Comparison of ENCODE assay signal across 1 cellular context in genomic region chr2:147925886-147926285, GRCh38.
TF ChIP-seq lines count a peak whose summit lies in the region.

No MANE protein-coding gene starts in this region.

TF ChIP-seq in IMR-90, 13 proteins besides CTCF, POLR2A, EP300 and RAD21:
- no peak for TF ChIP-seq RFX5 (IDR thresholded peaks at IDR 0.05; ENCODE audit: low read depth, low read length)
- TF ChIP-seq CEBPB (IDR thresholded peaks at IDR 0.05; ENCODE audit: low read depth, low read length) = no peak
- TF ChIP-seq RCOR1 (IDR thresholded peaks at IDR 0.05; ENCODE audit: insufficient replicate concordance, low read length) = no peak
- no peak for TF ChIP-seq NFE2L2 (IDR thresholded peaks at IDR 0.05; ENCODE audit: low read depth, low read length)
- no peak for TF ChIP-seq CHD1 (IDR thresholded peaks at IDR 0.05; ENCODE audit: low read depth, low read length)
- no peak for TF ChIP-seq FOS (IDR thresholded peaks at IDR 0.05; ENCODE audit: low read depth, low read length)
- TF ChIP-seq, protein P1, sequence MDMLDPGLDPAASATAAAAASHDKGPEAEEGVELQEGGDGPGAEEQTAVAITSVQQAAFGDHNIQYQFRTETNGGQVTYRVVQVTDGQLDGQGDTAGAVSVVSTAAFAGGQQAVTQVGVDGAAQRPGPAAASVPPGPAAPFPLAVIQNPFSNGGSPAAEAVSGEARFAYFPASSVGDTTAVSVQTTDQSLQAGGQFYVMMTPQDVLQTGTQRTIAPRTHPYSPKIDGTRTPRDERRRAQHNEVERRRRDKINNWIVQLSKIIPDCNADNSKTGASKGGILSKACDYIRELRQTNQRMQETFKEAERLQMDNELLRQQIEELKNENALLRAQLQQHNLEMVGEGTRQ (IDR thresholded peaks at IDR 0.05; ENCODE audit: low read depth, low read length) = no peak
- TF ChIP-seq MXI1 (IDR thresholded peaks at IDR 0.05; ENCODE audit: borderline replicate concordance, low read depth, low read length) = no peak
- TF ChIP-seq MAZ (IDR thresholded peaks at IDR 0.05; ENCODE audit: borderline replicate concordance, low read depth, low read length) = no peak
- no peak for TF ChIP-seq SMC3 (IDR thresholded peaks at IDR 0.05; ENCODE audit: low read depth, low read length)
- no peak for TF ChIP-seq MAFK (IDR thresholded peaks at IDR 0.05; ENCODE audit: low read depth, low read length)
- no peak for TF ChIP-seq BHLHE40 (IDR thresholded peaks at IDR 0.05; ENCODE audit: low read depth, low read length)
- TF ChIP-seq, protein P2, sequence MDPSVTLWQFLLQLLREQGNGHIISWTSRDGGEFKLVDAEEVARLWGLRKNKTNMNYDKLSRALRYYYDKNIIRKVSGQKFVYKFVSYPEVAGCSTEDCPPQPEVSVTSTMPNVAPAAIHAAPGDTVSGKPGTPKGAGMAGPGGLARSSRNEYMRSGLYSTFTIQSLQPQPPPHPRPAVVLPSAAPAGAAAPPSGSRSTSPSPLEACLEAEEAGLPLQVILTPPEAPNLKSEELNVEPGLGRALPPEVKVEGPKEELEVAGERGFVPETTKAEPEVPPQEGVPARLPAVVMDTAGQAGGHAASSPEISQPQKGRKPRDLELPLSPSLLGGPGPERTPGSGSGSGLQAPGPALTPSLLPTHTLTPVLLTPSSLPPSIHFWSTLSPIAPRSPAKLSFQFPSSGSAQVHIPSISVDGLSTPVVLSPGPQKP (IDR thresholded peaks at IDR 0.05; ENCODE audit: borderline replicate concordance, low read depth, low read length) = no peak
